In the genomic region with DNA sequence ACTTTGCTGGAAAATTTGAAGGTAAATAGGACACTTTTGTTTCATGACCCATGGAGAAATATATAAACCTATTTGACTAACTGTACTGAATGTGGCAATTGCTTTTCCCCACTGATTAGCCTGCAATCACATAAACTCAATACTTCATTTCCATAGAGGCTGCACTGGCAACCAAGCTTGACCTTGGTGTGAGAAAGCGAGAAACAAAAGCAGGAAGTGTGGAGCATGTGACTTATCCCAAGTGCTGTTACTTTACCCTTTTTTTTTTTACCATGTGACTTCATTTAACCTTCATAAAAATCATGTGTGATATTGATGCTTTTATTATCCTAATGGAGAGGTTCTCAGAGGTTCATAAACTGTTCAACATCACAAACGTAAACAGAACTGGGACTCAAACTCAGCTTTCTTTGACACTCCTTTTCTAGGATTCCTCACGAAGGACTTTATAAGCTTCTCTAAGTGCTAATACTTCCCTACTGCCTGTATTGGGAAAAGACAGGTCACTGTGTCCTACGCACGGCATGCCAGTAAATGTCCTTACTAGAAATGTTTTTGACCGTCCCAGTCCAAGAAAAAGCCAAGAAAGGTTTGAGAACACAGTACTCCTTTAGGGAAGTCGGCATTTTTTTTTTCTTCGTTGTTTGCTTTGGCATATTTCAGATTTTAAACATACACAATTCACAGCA, we compare ENCODE assay signal across 2 cellular contexts.
TF ChIP-seq lines count a peak whose summit lies in the region.

No MANE protein-coding gene starts in this region.

TF ChIP-seq in endothelial cell of umbilical vein, 7 proteins besides CTCF, POLR2A, EP300 and RAD21 (continued from another document):
- no peak for TF ChIP-seq FOS (IDR thresholded peaks at IDR 0.05; ENCODE audit: borderline replicate concordance, insufficient read depth, low read length)

TF ChIP-seq in neural cell, 6 proteins besides CTCF, POLR2A, EP300 and RAD21 (continued from another document):
- TF ChIP-seq, protein P1, sequence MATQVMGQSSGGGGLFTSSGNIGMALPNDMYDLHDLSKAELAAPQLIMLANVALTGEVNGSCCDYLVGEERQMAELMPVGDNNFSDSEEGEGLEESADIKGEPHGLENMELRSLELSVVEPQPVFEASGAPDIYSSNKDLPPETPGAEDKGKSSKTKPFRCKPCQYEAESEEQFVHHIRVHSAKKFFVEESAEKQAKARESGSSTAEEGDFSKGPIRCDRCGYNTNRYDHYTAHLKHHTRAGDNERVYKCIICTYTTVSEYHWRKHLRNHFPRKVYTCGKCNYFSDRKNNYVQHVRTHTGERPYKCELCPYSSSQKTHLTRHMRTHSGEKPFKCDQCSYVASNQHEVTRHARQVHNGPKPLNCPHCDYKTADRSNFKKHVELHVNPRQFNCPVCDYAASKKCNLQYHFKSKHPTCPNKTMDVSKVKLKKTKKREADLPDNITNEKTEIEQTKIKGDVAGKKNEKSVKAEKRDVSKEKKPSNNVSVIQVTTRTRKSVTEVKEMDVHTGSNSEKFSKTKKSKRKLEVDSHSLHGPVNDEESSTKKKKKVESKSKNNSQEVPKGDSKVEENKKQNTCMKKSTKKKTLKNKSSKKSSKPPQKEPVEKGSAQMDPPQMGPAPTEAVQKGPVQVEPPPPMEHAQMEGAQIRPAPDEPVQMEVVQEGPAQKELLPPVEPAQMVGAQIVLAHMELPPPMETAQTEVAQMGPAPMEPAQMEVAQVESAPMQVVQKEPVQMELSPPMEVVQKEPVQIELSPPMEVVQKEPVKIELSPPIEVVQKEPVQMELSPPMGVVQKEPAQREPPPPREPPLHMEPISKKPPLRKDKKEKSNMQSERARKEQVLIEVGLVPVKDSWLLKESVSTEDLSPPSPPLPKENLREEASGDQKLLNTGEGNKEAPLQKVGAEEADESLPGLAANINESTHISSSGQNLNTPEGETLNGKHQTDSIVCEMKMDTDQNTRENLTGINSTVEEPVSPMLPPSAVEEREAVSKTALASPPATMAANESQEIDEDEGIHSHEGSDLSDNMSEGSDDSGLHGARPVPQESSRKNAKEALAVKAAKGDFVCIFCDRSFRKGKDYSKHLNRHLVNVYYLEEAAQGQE (IDR thresholded peaks at IDR 0.05; ENCODE audit: borderline replicate concordance): no peak
- no peak for TF ChIP-seq POLR2AphosphoS5 (IDR thresholded peaks at IDR 0.05)
- no peak for TF ChIP-seq SMC3 (conservative IDR thresholded peaks at IDR 0.05; ENCODE audit: poor library complexity)
- TF ChIP-seq TAF1 (IDR thresholded peaks at IDR 0.05; ENCODE audit: low read depth): no peak
